In the genomic region with DNA sequence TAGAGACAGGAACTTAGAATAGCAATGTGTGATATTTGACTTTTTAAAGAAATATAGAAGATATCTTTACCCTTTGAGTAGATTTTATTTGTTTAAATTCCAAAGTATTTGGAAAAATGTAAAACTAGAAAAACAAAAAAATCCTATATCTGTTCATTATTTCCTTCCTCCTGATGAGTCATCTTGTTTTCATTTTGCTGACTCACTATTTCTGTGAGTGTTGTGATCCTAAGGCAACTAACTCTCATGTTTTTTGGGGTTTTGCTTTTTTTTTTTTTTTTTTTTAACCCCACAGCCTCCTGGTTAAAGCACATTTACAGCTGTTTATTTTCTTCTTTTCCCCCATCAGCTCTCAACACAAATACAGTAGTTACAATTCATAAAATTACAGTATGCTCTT, we compare ENCODE assay signal across 11 cellular contexts. TPM values are rescaled to one million over a fixed set of nuclear protein-coding genes. Genes with fewer than 3 reads are reported as not detected.
DNase-seq lines count a peak whose midpoint lies in the region; ATAC-seq and TF ChIP-seq lines count a peak whose summit lies in the region.
"Had no signal": no experiment of that assay in that cellular context is flagged by ENCODE, and none has a peak within 500 bp of the region (broad histone marks: within the 10 kb centered on the region; RNA-seq: fewer than 3 reads in every experiment).

No MANE protein-coding gene starts in this region.

- H3K36me3 Mint-ChIP-seq in HFFc6 (ENCODE audit: low read depth) = no peaks in the 10 kb centered on the region
- H3K36me3 Mint-ChIP-seq: naive B cell had no signal

- H3K4me3 Mint-ChIP-seq in HFFc6 = peak overlapping the region; percentile 50; the same call in 1 of the 2 replicates
- H3K4me3 Mint-ChIP-seq: naive B cell had no signal

- H3K9me3 Mint-ChIP-seq in HFFc6 = no peaks in the 10 kb centered on the region

- no peak overlapping the region for H3K4me3 ChIP-seq in fibroblast of the aortic adventitia (ENCODE audit: low read depth, low read length)

- no peaks in the 10 kb centered on the region for H3K27me3 Mint-ChIP-seq in HFFc6 (ENCODE audit: insufficient read depth)
- H3K27me3 Mint-ChIP-seq: naive B cell had no signal

- DNase-seq in AG08395 (ENCODE audit: low spot score) (peak; percentile 25), HFFc6 (peak; percentile 83), fibroblast of the aortic adventitia (ENCODE audit: low read depth) (peak; percentile 67), cerebellar cortex (ENCODE audit: low spot score) (no peak), medulla oblongata (ENCODE audit: extremely low spot score) (no peak)
- DNase-seq in stimulated activated CD4-positive, alpha-beta T cell treated with anti-CD3 and anti-CD28 coated beads, Interleukin-4, amount 100 ng/mL, for 4 hours = no peak
- DNase-seq: naive B cell, NCI-H1436 treated with DMSO at 0.1 percent for 48 hours, T-helper 9 cell had no signal

- ATAC-seq in GM18517 (IDR thresholded peaks at IDR 0.05; ENCODE audit: unreplicated experiment) = no peak

- peak overlapping the region; percentile 86 for H3K27ac ChIP-seq in VCaP

- no peak for TF ChIP-seq CTCF in HFFc6 (IDR thresholded peaks at IDR 0.05)
- no peak for TF ChIP-seq CTCF in VCaP (conservative IDR thresholded peaks at IDR 0.05)
- no peak for TF ChIP-seq CTCF in fibroblast of the aortic adventitia (IDR thresholded peaks at IDR 0.05; ENCODE audit: insufficient read depth, low read length)

- H3K4me1 Mint-ChIP-seq in HFFc6 (ENCODE audit: low read depth) = peaks cover 49% of the 10 kb centered on the region
- H3K4me1 Mint-ChIP-seq: naive B cell had no signal

- peak overlapping the region; percentile 98 for H3K27ac Mint-ChIP-seq in HFFc6
- H3K27ac Mint-ChIP-seq: naive B cell had no signal

RNA-seq across cellular contexts. Expression of a gene that starts 37.8 kb away (rescaled TPM):
- under 1 TPM; 0.12 to 0.28 (median 0.25) TPM for total RNA-seq in HFFc6 (2021; fragmentation: NEBNext Ultra II Directional; extraction: Animal tissue kit (Norgen Biotek cat#: 25700))
- under 0.01 TPM in 1 of 2 replicates, not detected in the other for total RNA-seq in fibroblast of the aortic adventitia (ENCODE audit: low replicate concordance)

Comparison
In these comparisons a context has a peak if more than half of its experiments do, and no peak if none do; other contexts are left out.
1. DNase-seq: peak in AG08395 (single experiment), HFFc6 (single experiment) and fibroblast of the aortic adventitia (single experiment); none in cerebellar cortex (single experiment), medulla oblongata (single experiment) and stimulated activated CD4-positive, alpha-beta T cell treated with anti-CD3 and anti-CD28 coated beads, Interleukin-4, amount 100 ng/mL, for 4 hours (0 of 2).